Comparison of ENCODE assay signal across 17 cellular contexts in the genomic region with DNA sequence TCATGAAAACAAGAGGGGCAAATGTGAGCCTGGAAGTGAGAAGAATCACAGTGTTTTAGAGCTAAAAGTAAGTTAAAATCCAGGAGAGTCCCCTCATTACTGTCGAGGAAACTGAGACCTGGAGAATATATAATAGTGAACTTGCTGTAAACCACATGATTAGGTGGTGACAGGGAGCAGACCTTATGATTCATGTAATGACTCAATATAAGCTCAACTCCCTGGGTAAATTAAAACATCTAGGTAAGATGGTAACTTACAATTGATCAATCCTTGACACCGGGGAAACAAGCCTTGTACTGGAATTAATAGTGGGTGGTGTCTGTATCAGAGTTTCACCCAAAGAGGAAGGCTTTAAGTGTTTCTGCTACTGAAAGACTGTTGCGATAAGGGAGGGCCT.
"Had no signal": no experiment of that assay in that cellular context is flagged by ENCODE, and none has a peak within 500 bp of the region (broad histone marks: within the 10 kb centered on the region; RNA-seq: fewer than 3 reads in every experiment).

No MANE protein-coding gene starts in this region.

- ATAC-seq: body of pancreas, left lung had no signal

- H3K36me3 Mint-ChIP-seq: activated naive CD8-positive, alpha-beta T cell treated with anti-CD3 and anti-CD28 coated beads, Interleukin-2, amount 10 ng/mL, durations not matched to agents 7 days and 5 days had no signal

- H3K4me1 ChIP-seq: left lung, thyroid gland had no signal

- H3K4me3 Mint-ChIP-seq: activated naive CD8-positive, alpha-beta T cell treated with anti-CD3 and anti-CD28 coated beads, Interleukin-2, amount 10 ng/mL, durations not matched to agents 7 days and 5 days; nephron progenitor cell had no signal

- H3K27me3 ChIP-seq: body of pancreas, dorsolateral prefrontal cortex, left lung, thyroid gland had no signal

- H3K9me3 ChIP-seq: body of pancreas, left lung, thyroid gland had no signal

- H3K4me3 ChIP-seq: body of pancreas, dorsolateral prefrontal cortex, left lung, thyroid gland had no signal

- H3K27ac Mint-ChIP-seq: activated naive CD8-positive, alpha-beta T cell treated with anti-CD3 and anti-CD28 coated beads, Interleukin-2, amount 10 ng/mL, durations not matched to agents 7 days and 5 days; nephron progenitor cell had no signal

- H3K9me3 Mint-ChIP-seq: activated naive CD8-positive, alpha-beta T cell treated with anti-CD3 and anti-CD28 coated beads, Interleukin-2, amount 10 ng/mL, durations not matched to agents 7 days and 5 days; nephron progenitor cell had no signal

- H3K4me1 Mint-ChIP-seq: activated naive CD8-positive, alpha-beta T cell treated with anti-CD3 and anti-CD28 coated beads, Interleukin-2, amount 10 ng/mL, durations not matched to agents 7 days and 5 days; nephron progenitor cell had no signal

- DNase-seq: activated CD4-positive, alpha-beta T cell treated with anti-CD3 and anti-CD28 coated beads, Interleukin-2, amount 50 U/mL, for 1 hour; activated CD8-positive, alpha-beta memory T cell treated with anti-CD3 and anti-CD28 coated beads, Interleukin-2, amount 50 U/mL, for 48 hours; activated gamma-delta T cell treated with Interleukin-2 at 50 U/mL for 16 hours; activated naive CD8-positive, alpha-beta T cell treated with anti-CD3 and anti-CD28 coated beads, Interleukin-2, amount 10 ng/mL, durations not matched to agents 7 days and 5 days; body of pancreas; central memory CD4-positive, alpha-beta T cell; dorsolateral prefrontal cortex; foreskin melanocyte; hypothalamus; kidney; left lung; nephron progenitor cell; nucleus accumbens; posterior cingulate gyrus; stimulated activated naive CD4-positive, alpha-beta T cell; T1000; thyroid gland had no signal

- H3K27ac ChIP-seq: body of pancreas, dorsolateral prefrontal cortex, left lung, thyroid gland had no signal

- H3K36me3 ChIP-seq: left lung, thyroid gland had no signal
